Comparison of ENCODE assay signal across 8 cellular contexts in genomic region chr7:98878365-98879197, GRCh38. TPM values are rescaled to one million over a fixed set of nuclear protein-coding genes. Genes with fewer than 3 reads are reported as not detected.
A peak's percentile ranks its signal among the peaks of the same experiment; 100 is the strongest.
DNase-seq lines count a peak whose midpoint lies in the region; ATAC-seq and TF ChIP-seq lines count a peak whose summit lies in the region.

Gene TRRAP, plus strand, starts transcription at chr7:98878532. Its CDS starts 2,619 bp downstream, at chr7:98881151.

- peak; percentile 68 for TF ChIP-seq CTCF in OCI-LY3 (IDR thresholded peaks at IDR 0.05; ENCODE audit: low read depth, low read length)

- H3K27ac Mint-ChIP-seq in CD8-positive, alpha-beta memory T cell, result peak within 1 kb of the TSS; percentile 95 to 100 (median 96)
- peak within 1 kb of the TSS; percentile 92 for H3K27ac Mint-ChIP-seq in activated T-helper 1 cell treated with anti-CD3 and anti-CD28 coated beads, Interleukin-12 subunit alpha, Interleukin-12 subunit beta, Interleukin-2, Interleukin-4 antibody, amounts not matched to agents 30 ng/mL and 10 ng/mL and 1 ng/mL, durations not matched to agents 14 hours and 24 hours and 36 hours
- H3K27ac Mint-ChIP-seq in naive thymus-derived CD4-positive, alpha-beta T cell, result peak within 1 kb of the TSS; percentile 87 to 98 (median 94)
- H3K27ac Mint-ChIP-seq in stimulated activated naive B cell treated with anti-CD40 and anti-IgM and Interleukin-4, amounts not matched to agents 10 μg/mL and 1 μg/mL and 100 μg/mL, for 72 hours, result peak within 1 kb of the TSS; percentile 98

- H3K27ac ChIP-seq in CD8-positive, alpha-beta memory T cell (ENCODE audit: low read depth, low read length), result peak within 1 kb of the TSS; percentile 90
- peak within 1 kb of the TSS; percentile 68 for H3K27ac ChIP-seq in OCI-LY3 (ENCODE audit: low read length)
- H3K27ac ChIP-seq in naive thymus-derived CD4-positive, alpha-beta T cell (ENCODE audit: low read depth, low read length), result peak within 1 kb of the TSS; percentile 88

- peak within 1 kb of the TSS; percentile 89 for H3K9ac ChIP-seq in OCI-LY3 (ENCODE audit: low read length)

- peaks cover 18 to 37% (median 20%) of the 10 kb centered on the region in 3 donors for H3K4me1 Mint-ChIP-seq in CD8-positive, alpha-beta memory T cell
- peaks cover 13% of the 10 kb centered on the region for H3K4me1 Mint-ChIP-seq in activated T-helper 1 cell treated with anti-CD3 and anti-CD28 coated beads, Interleukin-12 subunit alpha, Interleukin-12 subunit beta, Interleukin-2, Interleukin-4 antibody, amounts not matched to agents 30 ng/mL and 10 ng/mL and 1 ng/mL, durations not matched to agents 14 hours and 24 hours and 36 hours (ENCODE audit: low read depth)
- H3K4me1 Mint-ChIP-seq in naive thymus-derived CD4-positive, alpha-beta T cell, result peaks cover 0 to 37% (median 26%) of the 10 kb centered on the region in 7 donors
- peaks cover 0 to 12% of the 10 kb centered on the region in 2 donors for H3K4me1 Mint-ChIP-seq in stimulated activated naive B cell treated with anti-CD40 and anti-IgM and Interleukin-4, amounts not matched to agents 10 μg/mL and 1 μg/mL and 100 μg/mL, for 72 hours

- ATAC-seq in GM19324 (IDR thresholded peaks at IDR 0.05; ENCODE audit: low FRiP score, unreplicated experiment), result peak; percentile 71
- peak; percentile 42 for ATAC-seq in HG03469 (IDR thresholded peaks at IDR 0.05; ENCODE audit: unreplicated experiment)
- ATAC-seq in naive thymus-derived CD4-positive, alpha-beta T cell, result peak; percentile 82
- ATAC-seq in stimulated activated naive B cell treated with anti-CD40 and anti-IgM and Interleukin-4, amounts not matched to agents 10 μg/mL and 1 μg/mL and 100 μg/mL, for 72 hours (replicated peaks), result peak; percentile 84

- CTCF ChIA-PET in CD8-positive, alpha-beta memory T cell (lab: Charles Lee), result interaction anchor here (0.6 to 1.3 kb wide), 8 partner anchors 8 to 107 kb away, joined by 3 to 7 read pairs (median 3); partner anchors contain the start of gene TMEM130
- CTCF ChIA-PET in naive thymus-derived CD4-positive, alpha-beta T cell (lab: Charles Lee), result interaction anchor here (0.5 kb wide), 1 partner anchor 713 kb away, joined by 3 read pairs; no protein-coding TSS in a partner anchor

- peaks cover 19% of the 10 kb centered on the region for H3K36me3 ChIP-seq in CD8-positive, alpha-beta memory T cell (ENCODE audit: insufficient read depth, low read length)
- peaks cover 13% of the 10 kb centered on the region for H3K36me3 ChIP-seq in OCI-LY3 (replicated peaks; ENCODE audit: low read depth, low read length)
- peaks cover 6 to 28% (median 10%) of the 10 kb centered on the region in 3 experiments for H3K36me3 ChIP-seq in naive thymus-derived CD4-positive, alpha-beta T cell (ENCODE audit: control insufficient read depth in 2 of 3, insufficient read depth in 3 of 3, low read length in 3 of 3)

- peaks cover 15% of the 10 kb centered on the region for H4K20me1 ChIP-seq in OCI-LY3 (ENCODE audit: insufficient read depth, low read length)

- H3K9me3 ChIP-seq in CD8-positive, alpha-beta memory T cell (ENCODE audit: low read length), result no peaks in the 10 kb centered on the region
- H3K9me3 ChIP-seq in OCI-LY3 (ENCODE audit: insufficient read depth, low read length), result no peaks in the 10 kb centered on the region
- H3K9me3 ChIP-seq in naive thymus-derived CD4-positive, alpha-beta T cell (ENCODE audit: control insufficient read depth in 2 of 3, low read length in 3 of 3), result no peaks in the 10 kb centered on the region

- peaks cover 5 to 8% of the 10 kb centered on the region in 2 donors for H3K27me3 Mint-ChIP-seq in CD8-positive, alpha-beta memory T cell
- peaks cover 10% of the 10 kb centered on the region for H3K27me3 Mint-ChIP-seq in activated T-helper 1 cell treated with anti-CD3 and anti-CD28 coated beads, Interleukin-12 subunit alpha, Interleukin-12 subunit beta, Interleukin-2, Interleukin-4 antibody, amounts not matched to agents 30 ng/mL and 10 ng/mL and 1 ng/mL, durations not matched to agents 14 hours and 24 hours and 36 hours (ENCODE audit: insufficient read depth)
- peaks cover 0 to 3% (median 0%) of the 10 kb centered on the region in 5 donors for H3K27me3 Mint-ChIP-seq in naive thymus-derived CD4-positive, alpha-beta T cell
- no peaks in the 10 kb centered on the region for H3K27me3 Mint-ChIP-seq in stimulated activated naive B cell treated with anti-CD40 and anti-IgM and Interleukin-4, amounts not matched to agents 10 μg/mL and 1 μg/mL and 100 μg/mL, for 72 hours

- no peaks in the 10 kb centered on the region for H3K9me3 Mint-ChIP-seq in CD8-positive, alpha-beta memory T cell
- no peaks in the 10 kb centered on the region for H3K9me3 Mint-ChIP-seq in activated T-helper 1 cell treated with anti-CD3 and anti-CD28 coated beads, Interleukin-12 subunit alpha, Interleukin-12 subunit beta, Interleukin-2, Interleukin-4 antibody, amounts not matched to agents 30 ng/mL and 10 ng/mL and 1 ng/mL, durations not matched to agents 14 hours and 24 hours and 36 hours
- H3K9me3 Mint-ChIP-seq in naive thymus-derived CD4-positive, alpha-beta T cell, result peaks cover 0 to 5% (median 0%) of the 10 kb centered on the region in 11 donors
- no peaks in the 10 kb centered on the region for H3K9me3 Mint-ChIP-seq in stimulated activated naive B cell treated with anti-CD40 and anti-IgM and Interleukin-4, amounts not matched to agents 10 μg/mL and 1 μg/mL and 100 μg/mL, for 72 hours

- peak within 1 kb of the TSS; percentile 94 to 99 (median 97) for H3K4me3 Mint-ChIP-seq in CD8-positive, alpha-beta memory T cell
- H3K4me3 Mint-ChIP-seq in activated T-helper 1 cell treated with anti-CD3 and anti-CD28 coated beads, Interleukin-12 subunit alpha, Interleukin-12 subunit beta, Interleukin-2, Interleukin-4 antibody, amounts not matched to agents 30 ng/mL and 10 ng/mL and 1 ng/mL, durations not matched to agents 14 hours and 24 hours and 36 hours, result peak within 1 kb of the TSS; percentile 95
- peak within 1 kb of the TSS; percentile 90 to 99 (median 95) for H3K4me3 Mint-ChIP-seq in naive thymus-derived CD4-positive, alpha-beta T cell
- peak within 1 kb of the TSS; percentile 94 to 97 for H3K4me3 Mint-ChIP-seq in stimulated activated naive B cell treated with anti-CD40 and anti-IgM and Interleukin-4, amounts not matched to agents 10 μg/mL and 1 μg/mL and 100 μg/mL, for 72 hours

- no peaks in the 10 kb centered on the region for H3K27me3 ChIP-seq in CD8-positive, alpha-beta memory T cell (ENCODE audit: insufficient read depth, low read length, poor library complexity, severe bottlenecking)
- H3K27me3 ChIP-seq in OCI-LY3 (ENCODE audit: low read depth, low read length), result no peaks in the 10 kb centered on the region
- no peaks in the 10 kb centered on the region for H3K27me3 ChIP-seq in naive thymus-derived CD4-positive, alpha-beta T cell (ENCODE audit: control insufficient read depth in 2 of 2, insufficient read depth in 2 of 2, low read length in 2 of 2)

- POLR2A ChIA-PET in CD8-positive, alpha-beta memory T cell (lab: Charles Lee), result interaction anchor here (0.9 kb wide), 1 partner anchor 52 kb away, joined by 4 read pairs; no protein-coding TSS in a partner anchor
- POLR2A ChIA-PET in naive thymus-derived CD4-positive, alpha-beta T cell (lab: Charles Lee), result interaction anchor here (0.6 to 1.6 kb wide), 4 partner anchors 9 to 1966 kb away, joined by 3 to 7 read pairs (median 6); no protein-coding TSS in a partner anchor

- H3K4me1 ChIP-seq in CD8-positive, alpha-beta memory T cell (ENCODE audit: insufficient read depth, low read length), result peaks cover 18% of the 10 kb centered on the region
- peaks cover 9% of the 10 kb centered on the region for H3K4me1 ChIP-seq in OCI-LY3 (ENCODE audit: low read length)
- peaks cover 9 to 14% of the 10 kb centered on the region in 2 donors for H3K4me1 ChIP-seq in naive thymus-derived CD4-positive, alpha-beta T cell (ENCODE audit: control insufficient read depth in 2 of 2, insufficient read depth in 2 of 2, low read length in 2 of 2)

- H3K4me2 ChIP-seq in OCI-LY3 (ENCODE audit: low read length), result peak within 1 kb of the TSS; percentile 100

- intact Hi-C loops in activated T-helper 1 cell treated with anti-CD3 and anti-CD28 coated beads, Interleukin-12 subunit alpha, Interleukin-12 subunit beta, Interleukin-2, Interleukin-4 antibody, amounts not matched to agents 30 ng/mL and 10 ng/mL and 1 ng/mL, durations not matched to agents 14 hours and 24 hours and 36 hours (cut with micrococcal nuclease), result loop anchor here (1.0 to 10.0 kb wide), 8 partner anchors 8 to 1004 kb away; partner anchors contain the start of genes ARPC1A, ASNS, BRI3 and LMTK2
- intact Hi-C loops in naive thymus-derived CD4-positive, alpha-beta T cell (cut with micrococcal nuclease), result loop anchor here (1.0 to 10.0 kb wide), 12 partner anchors 264 to 1762 kb away; partner anchors contain the start of genes BRI3 (in 2 of the 2), SDHAF3 (in 2 of the 2), ARPC1A (in 1 of the 2) and ASNS (in 1 of the 2)

- H3K79me2 ChIP-seq in OCI-LY3 (ENCODE audit: low read length), result peaks cover 30% of the 10 kb centered on the region

- peak; percentile 60 to 85 (median 78) for DNase-seq in CD8-positive, alpha-beta memory T cell
- peak; percentile 70 for DNase-seq in activated T-helper 1 cell treated with anti-CD3 and anti-CD28 coated beads, Interleukin-12 subunit alpha, Interleukin-12 subunit beta, Interleukin-2, Interleukin-4 antibody, amounts not matched to agents 30 ng/mL and 10 ng/mL and 1 ng/mL, durations not matched to agents 14 hours and 24 hours and 36 hours (ENCODE audit: low spot score)
- peak; percentile 71 for DNase-seq in fibroblast of gingiva (ENCODE audit: low read depth)
- peak; percentile 63 to 87 (median 82) for DNase-seq in naive thymus-derived CD4-positive, alpha-beta T cell
- peak; percentile 79 for DNase-seq in stimulated activated naive B cell treated with anti-CD40 and anti-IgM and Interleukin-4, amounts not matched to agents 10 μg/mL and 1 μg/mL and 100 μg/mL, for 72 hours

- H3K36me3 Mint-ChIP-seq in CD8-positive, alpha-beta memory T cell, result peaks cover 0 to 36% (median 6%) of the 10 kb centered on the region in 3 donors
- peaks cover 23% of the 10 kb centered on the region for H3K36me3 Mint-ChIP-seq in activated T-helper 1 cell treated with anti-CD3 and anti-CD28 coated beads, Interleukin-12 subunit alpha, Interleukin-12 subunit beta, Interleukin-2, Interleukin-4 antibody, amounts not matched to agents 30 ng/mL and 10 ng/mL and 1 ng/mL, durations not matched to agents 14 hours and 24 hours and 36 hours (ENCODE audit: low read depth)
- peaks cover 0 to 12% (median 4%) of the 10 kb centered on the region in 5 donors for H3K36me3 Mint-ChIP-seq in naive thymus-derived CD4-positive, alpha-beta T cell
- peaks cover 7 to 10% of the 10 kb centered on the region in 2 donors for H3K36me3 Mint-ChIP-seq in stimulated activated naive B cell treated with anti-CD40 and anti-IgM and Interleukin-4, amounts not matched to agents 10 μg/mL and 1 μg/mL and 100 μg/mL, for 72 hours

- H3K4me3 ChIP-seq in CD8-positive, alpha-beta memory T cell (ENCODE audit: low read length), result peak within 1 kb of the TSS; percentile 99
- peak within 1 kb of the TSS; percentile 89 for H3K4me3 ChIP-seq in OCI-LY3 (ENCODE audit: low read length)
- H3K4me3 ChIP-seq in naive thymus-derived CD4-positive, alpha-beta T cell (ENCODE audit: low read length), result peak within 1 kb of the TSS; percentile 95

- H2AFZ ChIP-seq in OCI-LY3 (ENCODE audit: low read depth, low read length), result peak within 1 kb of the TSS; percentile 47

RNA-seq across cellular contexts. Expression of gene TRRAP, which starts in this region (rescaled TPM):
- total RNA-seq in CD8-positive, alpha-beta memory T cell, result 10 to 100 TPM; 49.6 to 51.4 TPM
- polyA plus RNA-seq in CD8-positive, alpha-beta memory T cell, result 4.6 TPM
- 66.9 and 69.6 TPM in 2 replicates for total RNA-seq in activated T-helper 1 cell treated with anti-CD3 and anti-CD28 coated beads, Interleukin-12 subunit alpha, Interleukin-12 subunit beta, Interleukin-2, Interleukin-4 antibody, amounts not matched to agents 30 ng/mL and 10 ng/mL and 1 ng/mL, durations not matched to agents 14 hours and 24 hours and 36 hours
- 10 to 100 TPM; 59.1 to 72.3 (median 66.8) TPM for total RNA-seq in naive thymus-derived CD4-positive, alpha-beta T cell
- polyA plus RNA-seq in naive thymus-derived CD4-positive, alpha-beta T cell, result 1 to 10 TPM; 3.2 to 7.7 TPM

Comparison
In these comparisons a context has a peak if more than half of its experiments do, and no peak if none do; other contexts are left out.
1. Peak in every context shown above with its lines: DNase-seq, ATAC-seq, H3K4me3 ChIP-seq and H3K27ac ChIP-seq.